13 cellular contexts compared by ENCODE assay signal in the genomic region with DNA sequence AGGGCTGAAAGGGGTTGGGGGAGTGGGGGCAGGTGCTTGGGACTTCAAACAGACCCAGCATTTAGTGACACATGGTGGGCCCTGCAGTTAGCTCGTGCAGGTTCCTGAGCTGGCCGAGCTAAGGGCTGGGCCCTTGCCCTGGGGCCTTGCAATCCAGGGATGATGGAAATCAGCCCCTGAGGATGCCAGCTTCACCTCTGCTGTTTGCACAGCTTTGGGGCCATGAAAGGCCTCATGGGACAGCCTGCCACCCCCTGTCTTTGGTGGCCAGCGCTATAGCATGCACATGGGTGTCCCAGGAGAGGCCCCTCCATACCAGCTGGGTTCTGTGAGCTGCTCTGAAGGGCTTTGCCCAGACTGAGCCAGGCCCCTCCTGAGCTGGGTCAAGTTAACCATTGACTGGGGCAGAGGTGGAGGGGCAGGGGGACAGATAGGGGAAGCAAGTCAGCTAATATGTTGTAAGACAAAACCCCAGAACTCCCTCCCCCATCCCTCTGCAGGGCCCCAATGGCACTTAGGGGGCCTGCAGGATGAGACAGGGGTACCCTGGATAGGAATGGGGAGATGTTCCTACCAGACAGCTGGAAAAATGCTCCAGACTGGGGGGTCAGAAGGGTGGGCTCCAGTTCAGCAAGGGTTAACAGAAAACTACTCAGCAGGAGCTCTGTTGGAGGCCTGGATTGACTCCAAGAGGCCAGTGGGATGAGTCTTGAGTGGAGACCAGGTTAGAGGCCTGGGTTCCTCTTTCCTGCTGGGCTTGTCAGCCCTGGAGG. TPM values are rescaled to one million over a fixed set of nuclear protein-coding genes. Genes with fewer than 3 reads are reported as not detected.
DNase-seq lines count a peak whose midpoint lies in the region; ATAC-seq and TF ChIP-seq lines count a peak whose summit lies in the region.
"Had no signal": no experiment of that assay in that cellular context is flagged by ENCODE, and none has a peak within 500 bp of the region (broad histone marks: within the 10 kb centered on the region; RNA-seq: fewer than 3 reads in every experiment).

No MANE protein-coding gene starts in this region.

- H3K27ac Mint-ChIP-seq in stimulated activated naive CD8-positive, alpha-beta T cell treated with anti-CD3 and anti-CD28 coated beads, Interleukin-15, amount 100 ng/mL, for 72 hours: no peak overlapping the region
- H3K27ac Mint-ChIP-seq: nephron progenitor cell had no signal

- H3K9ac ChIP-seq in HUES48 (ENCODE audit: low read depth, low read length): no peak overlapping the region

- H3K4me3 ChIP-seq in HUES48 (ENCODE audit: low read depth, low read length) (0 out of 2 replicates have a peak overlapping the region, but pooled peaks have one; percentile 30), choroid plexus epithelial cell (ENCODE audit: low read depth, low read length) (no peak overlapping the region), lower lobe of right lung (peak overlapping the region; percentile 61), psoas muscle (no peak overlapping the region), uterus (no peak overlapping the region)

- H3K27me3 ChIP-seq in HUES48 (ENCODE audit: control insufficient read depth, insufficient read depth, low read length): no peaks in the 10 kb centered on the region
- no peaks in the 10 kb centered on the region for H3K27me3 ChIP-seq in lower lobe of right lung (ENCODE audit: low read depth)
- no peaks in the 10 kb centered on the region for H3K27me3 ChIP-seq in psoas muscle (ENCODE audit: insufficient read depth in 3 of 3, low read length in 2 of 3)
- no peaks in the 10 kb centered on the region for H3K27me3 ChIP-seq in uterus

- H3K27me3 Mint-ChIP-seq in stimulated activated naive CD8-positive, alpha-beta T cell treated with anti-CD3 and anti-CD28 coated beads, Interleukin-15, amount 100 ng/mL, for 72 hours: no peaks in the 10 kb centered on the region

- H3K9me3 ChIP-seq in HUES48 (ENCODE audit: control insufficient read depth, insufficient read depth, low read length) (no peaks in the 10 kb centered on the region), lower lobe of right lung (no peaks in the 10 kb centered on the region), psoas muscle (no peaks in the 10 kb centered on the region), uterus (no peaks in the 10 kb centered on the region)

- no peaks in the 10 kb centered on the region for H3K36me3 ChIP-seq in HUES48 (ENCODE audit: control insufficient read depth, insufficient read depth, low read length)
- peaks cover 6% of the 10 kb centered on the region for H3K36me3 ChIP-seq in lower lobe of right lung
- H3K36me3 ChIP-seq in psoas muscle (ENCODE audit: insufficient read depth in 1 of 2, low read depth in 1 of 2): no peaks in the 10 kb centered on the region
- no peaks in the 10 kb centered on the region for H3K36me3 ChIP-seq in uterus

- no peak overlapping the region for H3K27ac ChIP-seq in HUES48 (ENCODE audit: low read depth, low read length)
- H3K27ac ChIP-seq in lower lobe of right lung: peak overlapping the region; percentile 85
- no peak overlapping the region for H3K27ac ChIP-seq in psoas muscle
- H3K27ac ChIP-seq in uterus: no peak overlapping the region

- no peak for TF ChIP-seq CTCF in choroid plexus epithelial cell (conservative IDR thresholded peaks at IDR 0.05; ENCODE audit: low read depth, low read length)
- TF ChIP-seq CTCF in lower lobe of right lung (IDR thresholded peaks at IDR 0.05): no peak
- TF ChIP-seq CTCF in psoas muscle (IDR thresholded peaks at IDR 0.05): no peak
- TF ChIP-seq CTCF in uterus (IDR thresholded peaks at IDR 0.05): no peak

- H3K4me3 Mint-ChIP-seq in stimulated activated naive CD8-positive, alpha-beta T cell treated with anti-CD3 and anti-CD28 coated beads, Interleukin-15, amount 100 ng/mL, for 72 hours: no peak overlapping the region
- H3K4me3 Mint-ChIP-seq: nephron progenitor cell had no signal

- DNase-seq in ACHN (peak; percentile 31), choroid plexus epithelial cell (ENCODE audit: low read depth) (peak; percentile 50), lower lobe of right lung (no peak), psoas muscle (no peak), KBM-7 (no peak), uterus (no peak)
- no peak for DNase-seq in stimulated activated naive CD8-positive, alpha-beta T cell treated with anti-CD3 and anti-CD28 coated beads, Interleukin-15, amount 100 ng/mL, for 72 hours
- DNase-seq: activated T-cell treated with anti-CD3 and anti-CD28 coated beads, Interleukin-2, amount 50 U/mL, for 48 hours; C1 segment of cervical spinal cord; nephron progenitor cell had no signal

- in situ Hi-C loops in ACHN (cut with HindIII; ENCODE audit: low pct_ligation_motif_present, low pct_unique_long_range_greater_than_20kb, low sequenced_read_pairs) (no loop called here), KBM-7 (cut with MboI; ENCODE audit: low pct_unique_long_range_greater_than_20kb, low sequenced_read_pairs) (loop anchor here (25.0 kb wide), 1 partner anchor 120 kb away; a partner anchor contains a TSS)

- ATAC-seq in lower lobe of right lung: peak; percentile 9 to 21
- ATAC-seq in psoas muscle: no peak
- ATAC-seq in stimulated activated naive CD8-positive, alpha-beta T cell treated with anti-CD3 and anti-CD28 coated beads, Interleukin-15, amount 100 ng/mL, for 72 hours: no peak

- no peak for TF ChIP-seq POLR2A in uterus (IDR thresholded peaks at IDR 0.05)

- H3K9me3 Mint-ChIP-seq in stimulated activated naive CD8-positive, alpha-beta T cell treated with anti-CD3 and anti-CD28 coated beads, Interleukin-15, amount 100 ng/mL, for 72 hours: no peaks in the 10 kb centered on the region
- H3K9me3 Mint-ChIP-seq: nephron progenitor cell had no signal

- H3K4me1 ChIP-seq in HUES48 (ENCODE audit: control insufficient read depth, insufficient read depth, low read length) (peaks cover 11% of the 10 kb centered on the region), lower lobe of right lung (peaks cover 16% of the 10 kb centered on the region), psoas muscle (no peaks in the 10 kb centered on the region), uterus (no peaks in the 10 kb centered on the region)

- 61 to 70% (median 65%) methylated on average over 3 of the region's 3 CpGs for WGBS in psoas muscle, 3 donors

- intact Hi-C loops in lower lobe of right lung (cut with DNase I): no loop called here
- intact Hi-C loops in psoas muscle (cut with DNase I): no loop called here
- intact Hi-C loops in uterus (cut with DNase I; ENCODE audit: low total_unique reads): no loop called here

- H3K4me1 Mint-ChIP-seq in stimulated activated naive CD8-positive, alpha-beta T cell treated with anti-CD3 and anti-CD28 coated beads, Interleukin-15, amount 100 ng/mL, for 72 hours: peaks cover 5% of the 10 kb centered on the region

RNA-seq across cellular contexts. Expression of a gene that starts 0.7 kb away (rescaled TPM):
- 48.1 TPM for total RNA-seq in lower lobe of right lung
- not detected for total RNA-seq in psoas muscle
- under 1 TPM in 2 of 3 donors, not detected in 1; 0.04 to 0.17 TPM for polyA plus RNA-seq in psoas muscle
- 1 to 10 TPM in 1 of 4 donors, under 1 TPM in 1, not detected in 2; 0.29 to 2.0 TPM for total RNA-seq in uterus
- total RNA-seq: NCI-H460, SK-MEL-5 had no signal

RNA-seq across cellular contexts. Expression of a gene that starts 13.9 kb away (rescaled TPM):
- total RNA-seq in lower lobe of right lung (161 TPM), psoas muscle (10 to 100 TPM; 21.0 to 44.1 (median 34.5) TPM), uterus (100 to 1,000 TPM; 118 to 180 (median 146) TPM)
- 10 to 100 TPM; 25.4 to 29.9 (median 25.6) TPM for polyA plus RNA-seq in psoas muscle

RNA-seq across cellular contexts. Expression of a gene that starts 15.6 kb away (rescaled TPM):
- total RNA-seq in lower lobe of right lung: 29.2 TPM
- total RNA-seq in psoas muscle: 10 to 100 TPM; 28.2 to 42.3 (median 33.8) TPM
- polyA plus RNA-seq in psoas muscle: 10 to 100 TPM; 12.0 to 30.0 (median 12.8) TPM
- total RNA-seq in uterus: 10 to 100 TPM; 16.7 to 29.4 (median 17.4) TPM

Comparison
In these comparisons a context has a peak if more than half of its experiments do, and no peak if none do; other contexts are left out.
1. DNase-seq: peak in ACHN (single experiment) and choroid plexus epithelial cell (single experiment); none in lower lobe of right lung (single experiment), psoas muscle (0 of 2), stimulated activated naive CD8-positive, alpha-beta T cell treated with anti-CD3 and anti-CD28 coated beads, Interleukin-15, amount 100 ng/mL, for 72 hours (0 of 2), KBM-7 (single experiment) and uterus (0 of 2).
2. H3K4me3 ChIP-seq: peak in HUES48 (single experiment) and lower lobe of right lung (single experiment); none in choroid plexus epithelial cell (single experiment), psoas muscle (single experiment) and uterus (0 of 2).
3. ATAC-seq: peak in lower lobe of right lung (2 of 2); none in psoas muscle (0 of 4) and stimulated activated naive CD8-positive, alpha-beta T cell treated with anti-CD3 and anti-CD28 coated beads, Interleukin-15, amount 100 ng/mL, for 72 hours (single experiment).
4. RNA of a gene that starts 0.7 kb away (total RNA-seq): 48.1 TPM in lower lobe of right lung (single experiment); 0.29 to 2.0 TPM in uterus and not detected in psoas muscle; every median in the first group is over 10 times any median in the second.